15 cellular contexts compared by ENCODE assay signal in genomic region chr22:31652911-31653684, GRCh38. TPM values are rescaled to one million over a fixed set of nuclear protein-coding genes. Genes with fewer than 3 reads are reported as not detected.
DNase-seq lines count a peak whose midpoint lies in the region; ATAC-seq and TF ChIP-seq lines count a peak whose summit lies in the region.
"Had no signal": no experiment of that assay in that cellular context is flagged by ENCODE, and none has a peak within 500 bp of the region (broad histone marks: within the 10 kb centered on the region; RNA-seq: fewer than 3 reads in every experiment).

No MANE protein-coding gene starts in this region.

- H3K4me3 ChIP-seq in GM12865 (ENCODE audit: low read depth, low read length) (no peak overlapping the region; the same call in 1 of the 2 replicates), colonic mucosa (no peak overlapping the region)
- H3K4me3 ChIP-seq: left lung, sigmoid colon had no signal

- intact Hi-C loops in colonic mucosa (cut with DNase I) = no loop called here
- intact Hi-C loops in sciatic nerve (cut with DNase I) = no loop called here

- no peaks in the 10 kb centered on the region for H3K27me3 ChIP-seq in colonic mucosa
- H3K27me3 ChIP-seq: left lung, sigmoid colon had no signal

- peak overlapping the region; percentile 11 for H3K27ac ChIP-seq in colonic mucosa
- H3K27ac ChIP-seq: left lung, sigmoid colon had no signal

- TF ChIP-seq CTCF in GM12865 (IDR thresholded peaks at IDR 0.05; ENCODE audit: insufficient read depth, low read depth, low read length, missing control alignments) (no peak), colonic mucosa (IDR thresholded peaks at IDR 0.05) (no peak)

- H3K4me1 ChIP-seq in colonic mucosa = peaks cover 8% of the 10 kb centered on the region

- ATAC-seq in sciatic nerve = peak; percentile 44
- no peak for ATAC-seq in GM18907 (IDR thresholded peaks at IDR 0.05; ENCODE audit: unreplicated experiment)
- ATAC-seq: left lung; naive thymus-derived CD4-positive, alpha-beta T cell; stimulated activated naive CD8-positive, alpha-beta T cell treated with anti-CD3 and anti-CD28 coated beads, Interleukin-15, amount 100 ng/mL, for 72 hours had no signal

- no peak overlapping the region for H3K9ac ChIP-seq in colonic mucosa (ENCODE audit: low read depth in 2 of 2, low read length in 2 of 2)

- H3K36me3 ChIP-seq in colonic mucosa = no peaks in the 10 kb centered on the region

- DNase-seq in GM12865 (ENCODE audit: low read depth) = peak; percentile 58
- DNase-seq in NCI-H2196 (lab: John Stamatoyannopoulos, UW; ENCODE audit: unreplicated experiment) = peak; percentile 2
- DNase-seq in colonic mucosa = no peak
- DNase-seq in sciatic nerve (ENCODE audit: low spot score) = no peak
- DNase-seq in dedifferentiated amniotic fluid mesenchymal stem cell (ENCODE audit: extremely low spot score) = no peak
- DNase-seq in NCI-H1417 treated with DMSO at 0.1 percent for 48 hours (lab: John Stamatoyannopoulos, UW) = no peak
- DNase-seq: activated naive CD4-positive, alpha-beta T cell; C1 segment of cervical spinal cord; glutamatergic neuron; left lung; naive thymus-derived CD4-positive, alpha-beta T cell; NCI-H2171; sigmoid colon; stimulated activated naive CD8-positive, alpha-beta T cell treated with anti-CD3 and anti-CD28 coated beads, Interleukin-15, amount 100 ng/mL, for 72 hours had no signal

- no peaks in the 10 kb centered on the region for H3K9me3 ChIP-seq in colonic mucosa
- H3K9me3 ChIP-seq: left lung, sigmoid colon had no signal

RNA-seq across cellular contexts. Expression of gene PISD, which starts 8.9 kb away (rescaled TPM):
- 10 to 100 TPM; 30.8 to 48.1 TPM for total RNA-seq in colonic mucosa
- total RNA-seq in sciatic nerve = 49.0 TPM

Comparison
In these comparisons a context has a peak if more than half of its experiments do, and no peak if none do; other contexts are left out.
1. DNase-seq: peak in GM12865 (single experiment) and NCI-H2196 (single experiment); none in colonic mucosa (single experiment), sciatic nerve (single experiment), dedifferentiated amniotic fluid mesenchymal stem cell (single experiment) and NCI-H1417 treated with DMSO at 0.1 percent for 48 hours (single experiment).